8 cellular contexts compared by ENCODE assay signal in the genomic region with DNA sequence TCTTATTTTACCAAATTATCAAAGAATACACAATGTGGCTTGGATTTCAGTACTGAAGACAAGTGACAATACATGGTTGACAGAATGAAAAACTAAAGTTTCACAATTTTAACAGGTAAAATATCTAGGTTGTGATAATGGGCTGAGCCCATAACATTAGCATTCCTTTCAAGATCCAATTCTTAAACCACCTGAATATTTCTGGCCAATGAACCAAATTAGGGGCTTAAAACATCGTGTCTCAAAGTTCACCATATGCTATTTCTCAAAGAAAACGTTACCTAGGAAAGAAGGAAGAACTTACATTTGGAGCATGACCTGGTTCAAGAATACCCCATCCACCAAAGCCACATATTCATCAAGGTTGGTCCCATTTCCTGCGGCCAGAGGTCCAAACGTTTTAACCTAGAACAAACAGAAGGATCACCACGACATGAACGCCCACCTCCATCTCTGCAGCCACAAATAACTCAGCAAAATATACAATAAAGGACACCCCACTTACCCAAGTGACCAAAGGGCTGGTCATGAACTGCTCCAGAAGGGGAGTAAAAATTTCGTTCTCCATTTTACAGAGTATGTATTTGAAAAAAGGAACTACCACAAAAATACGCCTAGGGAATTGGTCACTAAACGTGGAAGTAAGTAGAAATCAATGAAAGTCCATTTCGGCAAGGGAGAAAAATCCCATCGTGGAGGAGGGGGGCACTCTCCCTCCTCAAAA. TPM values are rescaled to one million over a fixed set of nuclear protein-coding genes. Genes with fewer than 3 reads are reported as not detected.
DNase-seq lines count a peak whose midpoint lies in the region; ATAC-seq, FAIRE-seq and TF ChIP-seq lines count a peak whose summit lies in the region.

No MANE protein-coding gene starts in this region.

- TF ChIP-seq CTCF in left ventricle myocardium inferior (IDR thresholded peaks at IDR 0.05; ENCODE audit: borderline replicate concordance), result no peak
- TF ChIP-seq CTCF in endothelial cell (IDR thresholded peaks at IDR 0.05; ENCODE audit: unreplicated experiment), result no peak
- TF ChIP-seq CTCF in neural progenitor cell (IDR thresholded peaks at IDR 0.05), result no peak

- H3F3A ChIP-seq in neural progenitor cell (ENCODE audit: low read depth), result peaks cover 9% of the 10 kb centered on the region

- peaks cover 36% of the 10 kb centered on the region for H3K4me1 ChIP-seq in left ventricle myocardium inferior
- H3K4me1 ChIP-seq in SJSA1 (replicated peaks), result no peaks in the 10 kb centered on the region; the same call in 1 of the 2 replicates
- H3K4me1 ChIP-seq in neural progenitor cell, result peaks cover 16% of the 10 kb centered on the region

- intact Hi-C loops in left ventricle myocardium inferior (cut with micrococcal nuclease) (no loop called here), cardiac septum (cut with DNase I) (loop anchor here (1.0 to 5.0 kb wide), 5 partner anchors 54 to 186 kb away; a partner anchor contains a TSS)

- H3K79me2 ChIP-seq in neural progenitor cell (ENCODE audit: low read depth), result peaks cover 56% of the 10 kb centered on the region

- H3K4me2 ChIP-seq in neural progenitor cell, result peak overlapping the region; percentile 88

- DNase-seq in left ventricle myocardium inferior (no peak), cardiac septum (ENCODE audit: low spot score) (no peak), SJSA1 (ENCODE audit: low read depth in 1 of 2, low spot score in 2 of 2) (peak in 1 of 2 experiments; percentile 10), endothelial cell (ENCODE audit: low spot score) (no peak), neural progenitor cell (ENCODE audit: low spot score) (no peak), GM12891 (ENCODE audit: insufficient read length, low spot score) (no peak), cerebellar nuclear complex (lab: John Stamatoyannopoulos, UW) (no peak)

- ATAC-seq in GM19324 (IDR thresholded peaks at IDR 0.05; ENCODE audit: low FRiP score, unreplicated experiment), result no peak

- H3K27ac ChIP-seq in left ventricle myocardium inferior (replicated peaks) (peak overlapping the region; percentile 90), SJSA1 (peak overlapping the region; percentile 64), neural progenitor cell (peak overlapping the region; percentile 96)

- H4K20me1 ChIP-seq in neural progenitor cell (ENCODE audit: low read depth), result peaks cover 10% of the 10 kb centered on the region

- H3K9me3 Mint-ChIP-seq in endothelial cell (ENCODE audit: unreplicated experiment) (no peaks in the 10 kb centered on the region), neural progenitor cell (no peaks in the 10 kb centered on the region)

- H3K4me3 ChIP-seq in left ventricle myocardium inferior (peak overlapping the region; percentile 82), SJSA1 (peak overlapping the region; percentile 65), neural progenitor cell (peak overlapping the region; percentile 93)

- H2AFZ ChIP-seq in neural progenitor cell (replicated peaks), result peak overlapping the region; percentile 71

- no peaks in the 10 kb centered on the region for H3K9me3 ChIP-seq in left ventricle myocardium inferior (replicated peaks)
- no peaks in the 10 kb centered on the region for H3K9me3 ChIP-seq in SJSA1 (replicated peaks)
- no peaks in the 10 kb centered on the region for H3K9me3 ChIP-seq in neural progenitor cell (ENCODE audit: low read depth)

- H3K27me3 Mint-ChIP-seq in endothelial cell (ENCODE audit: unreplicated experiment) (peaks cover 13% of the 10 kb centered on the region), neural progenitor cell (ENCODE audit: insufficient read depth, low read depth) (peaks cover 6% of the 10 kb centered on the region)

- no peaks in the 10 kb centered on the region for H3K36me3 Mint-ChIP-seq in endothelial cell (ENCODE audit: low read depth, unreplicated experiment)
- peaks cover 4% of the 10 kb centered on the region for H3K36me3 Mint-ChIP-seq in neural progenitor cell

- TF ChIP-seq POLR2A in GM12891 (IDR thresholded peaks at IDR 0.05; ENCODE audit: low read depth, low read length), result no peak

- no peaks in the 10 kb centered on the region for H3K27me3 ChIP-seq in left ventricle myocardium inferior (ENCODE audit: low read depth)
- no peaks in the 10 kb centered on the region for H3K27me3 ChIP-seq in SJSA1 (replicated peaks)
- H3K27me3 ChIP-seq in neural progenitor cell, result no peaks in the 10 kb centered on the region

- H3K36me3 ChIP-seq in left ventricle myocardium inferior (no peaks in the 10 kb centered on the region), SJSA1 (peaks cover 6% of the 10 kb centered on the region), neural progenitor cell (no peaks in the 10 kb centered on the region)

- peak overlapping the region; percentile 84 for H3K9ac ChIP-seq in neural progenitor cell

- peaks cover 42% of the 10 kb centered on the region for H3K4me1 Mint-ChIP-seq in endothelial cell (ENCODE audit: unreplicated experiment)
- peaks cover 29% of the 10 kb centered on the region for H3K4me1 Mint-ChIP-seq in neural progenitor cell

- peak overlapping the region; percentile 81 for H3K27ac Mint-ChIP-seq in endothelial cell (ENCODE audit: unreplicated experiment)
- peak overlapping the region; percentile 89 for H3K27ac Mint-ChIP-seq in neural progenitor cell

- H3K4me3 Mint-ChIP-seq in endothelial cell (ENCODE audit: unreplicated experiment) (peak overlapping the region; percentile 97), neural progenitor cell (peak overlapping the region; percentile 97)

- FAIRE-seq in GM12891 (lab: Jason Lieb, UNC), result no peak

TF ChIP-seq in GM12891, 5 proteins besides CTCF, POLR2A, EP300 and RAD21:
- TF ChIP-seq POLR2AphosphoS5 (IDR thresholded peaks at IDR 0.05; ENCODE audit: low read depth, low read length), result no peak
- no peak for TF ChIP-seq PAX5 (IDR thresholded peaks at IDR 0.05; ENCODE audit: insufficient read depth, low read length, severe bottlenecking)
- TF ChIP-seq POU2F2 (IDR thresholded peaks at IDR 0.05; ENCODE audit: low read depth, low read length), result no peak
- TF ChIP-seq SPI1 (IDR thresholded peaks at IDR 0.05; ENCODE audit: low read depth, low read length), result no peak
- no peak for TF ChIP-seq TAF1 (IDR thresholded peaks at IDR 0.05; ENCODE audit: low read depth, low read length)

RNA-seq across cellular contexts. Expression of a gene that starts 1.0 kb away (rescaled TPM):
- total RNA-seq in left ventricle myocardium inferior, result 21.7 TPM
- 29.1 TPM for total RNA-seq in cardiac septum
- total RNA-seq in SJSA1 (2014; rRNA removed; shearing (Covaris generic)), result 51.3 and 73.5 TPM in 2 replicates
- total RNA-seq in endothelial cell (ENCODE audit: unreplicated experiment), result 98.7 TPM
- 123 and 182 TPM in 2 replicates for total RNA-seq in neural progenitor cell (ENCODE audit: low replicate concordance)
- polyA plus RNA-seq in GM12891 (2012; ENCODE audit: low read depth, missing spikeins), result 15.8 TPM
